ENCODE assay signal across 13 cellular contexts in genomic region chr17:69228576-69228975, GRCh38. TPM values are rescaled to one million over a fixed set of nuclear protein-coding genes. Genes with fewer than 3 reads are reported as not detected.
DNase-seq lines count a peak whose midpoint lies in the region; ATAC-seq and TF ChIP-seq lines count a peak whose summit lies in the region.
"Had no signal": no experiment of that assay in that cellular context is flagged by ENCODE, and none has a peak within 500 bp of the region (broad histone marks: within the 10 kb centered on the region; RNA-seq: fewer than 3 reads in every experiment).

Gene ABCA10, minus strand, starts transcription at chr17:69228824. Its CDS starts 3,466 bp downstream, at chr17:69225358.

- H3K4me3 ChIP-seq in astrocyte of the spinal cord (ENCODE audit: low read depth, low read length): no peak within 1 kb of the TSS
- peak within 1 kb of the TSS; percentile 17 to 26 for H3K4me3 ChIP-seq in gastroesophageal sphincter
- H3K4me3 ChIP-seq in neural progenitor cell: no peak within 1 kb of the TSS
- peak within 1 kb of the TSS in 1 of 2 donors; percentile 21 for H3K4me3 ChIP-seq in vagina

- H3K9me3 Mint-ChIP-seq in neural progenitor cell: peaks cover 10% of the 10 kb centered on the region

- no peaks in the 10 kb centered on the region for H3K4me1 ChIP-seq in gastroesophageal sphincter
- no peaks in the 10 kb centered on the region for H3K4me1 ChIP-seq in neural progenitor cell
- peaks cover 4% of the 10 kb centered on the region for H3K4me1 ChIP-seq in vagina

- H3K36me3 ChIP-seq in gastroesophageal sphincter: no peaks in the 10 kb centered on the region
- no peaks in the 10 kb centered on the region for H3K36me3 ChIP-seq in neural progenitor cell
- no peaks in the 10 kb centered on the region for H3K36me3 ChIP-seq in vagina

- H3K27me3 ChIP-seq in gastroesophageal sphincter (no peaks in the 10 kb centered on the region), neural progenitor cell (no peaks in the 10 kb centered on the region), vagina (no peaks in the 10 kb centered on the region)

- CTCF ChIA-PET in RWPE1 (lab: Yijun Ruan, JAX): no interaction called here

- intact Hi-C loops in vagina (cut with DNase I): no loop called here

- H3K4me2 ChIP-seq in neural progenitor cell: no peak within 1 kb of the TSS

- no peak within 1 kb of the TSS for H3K9ac ChIP-seq in neural progenitor cell

- no peak for TF ChIP-seq EP300 in gastroesophageal sphincter (IDR thresholded peaks at IDR 0.05)

- TF ChIP-seq CTCF in astrocyte of the spinal cord (IDR thresholded peaks at IDR 0.05; ENCODE audit: low read depth, low read length) (no peak), gastroesophageal sphincter (IDR thresholded peaks at IDR 0.05) (no peak), neural progenitor cell (IDR thresholded peaks at IDR 0.05) (no peak), vagina (IDR thresholded peaks at IDR 0.05) (no peak), RWPE1 (conservative IDR thresholded peaks at IDR 0.05; ENCODE audit: low read depth) (no peak)

- POLR2A ChIA-PET in RWPE1 (lab: Yijun Ruan, JAX; ENCODE audit: low non-redundant PET): no interaction called here

- H3K27ac Mint-ChIP-seq in neural progenitor cell: no peak within 1 kb of the TSS
- H3K27ac Mint-ChIP-seq: CD8-positive, alpha-beta T cell; T-helper 2 cell treated with Interferon-gamma antibody and Interleukin-4, amounts not matched to agents 5 μg/mL and 100 μg/mL, for 36 hours had no signal

- H3F3A ChIP-seq in neural progenitor cell (ENCODE audit: low read depth): no peaks in the 10 kb centered on the region

- no peak within 1 kb of the TSS for H3K4me3 Mint-ChIP-seq in neural progenitor cell
- H3K4me3 Mint-ChIP-seq: activated CD4-positive, alpha-beta T cell treated with anti-CD3 and anti-CD28 coated beads for 36 hours; CD8-positive, alpha-beta T cell; T-helper 2 cell treated with Interferon-gamma antibody and Interleukin-4, amounts not matched to agents 5 μg/mL and 100 μg/mL, for 36 hours had no signal

- no peaks in the 10 kb centered on the region for H3K4me1 Mint-ChIP-seq in neural progenitor cell

- no peak for ATAC-seq in gastroesophageal sphincter
- ATAC-seq: activated CD4-positive, alpha-beta T cell treated with anti-CD3 and anti-CD28 coated beads for 36 hours; CD8-positive, alpha-beta T cell had no signal

- H3K27ac ChIP-seq in gastroesophageal sphincter (peak within 1 kb of the TSS in 2 of 4 donors; percentile 23 to 24), neural progenitor cell (no peak within 1 kb of the TSS), vagina (peak within 1 kb of the TSS; percentile 50), RWPE1 (no peak within 1 kb of the TSS)

- WGBS in gastroesophageal sphincter (ENCODE audit: low coverage in 1 of 2), 2 donors: 29 to 60% methylated on average over 1 of the region's 1 CpG

- peaks cover 0 to 26% (median 0%) of the 10 kb centered on the region in 3 donors for H3K9me3 ChIP-seq in gastroesophageal sphincter
- H3K9me3 ChIP-seq in neural progenitor cell (ENCODE audit: low read depth): no peaks in the 10 kb centered on the region
- peaks cover 4% of the 10 kb centered on the region for H3K9me3 ChIP-seq in vagina

- no peaks in the 10 kb centered on the region for H3K36me3 Mint-ChIP-seq in neural progenitor cell
- H3K36me3 Mint-ChIP-seq: CD8-positive, alpha-beta T cell had no signal

- no peaks in the 10 kb centered on the region for H3K27me3 Mint-ChIP-seq in neural progenitor cell (ENCODE audit: insufficient read depth, low read depth)
- H3K27me3 Mint-ChIP-seq: activated CD4-positive, alpha-beta T cell treated with anti-CD3 and anti-CD28 coated beads for 36 hours had no signal

- no peaks in the 10 kb centered on the region for H3K79me2 ChIP-seq in neural progenitor cell (ENCODE audit: low read depth)

- DNase-seq in astrocyte of the spinal cord (ENCODE audit: low read depth, low spot score): peak; percentile 7
- DNase-seq in neural progenitor cell (ENCODE audit: low spot score): no peak
- no peak for DNase-seq in vagina (ENCODE audit: extremely low spot score in 2 of 2)
- no peak for DNase-seq in NCI-H187 treated with DMSO at 0.1 percent for 48 hours (lab: John Stamatoyannopoulos, UW)
- DNase-seq in RWPE1 (ENCODE audit: low spot score): no peak
- no peak for DNase-seq in islet precursor cell
- DNase-seq: activated CD4-positive, alpha-beta T cell treated with anti-CD3 and anti-CD28 coated beads for 36 hours; CD8-positive, alpha-beta T cell; erythroblast; NCI-H1930; NCI-H526 treated with DMSO at 0.1 percent for 48 hours had no signal

- TF ChIP-seq POLR2A in gastroesophageal sphincter (IDR thresholded peaks at IDR 0.05): no peak
- TF ChIP-seq POLR2A in vagina (IDR thresholded peaks at IDR 0.05): no peak

- no peaks in the 10 kb centered on the region for H4K20me1 ChIP-seq in neural progenitor cell (ENCODE audit: low read depth)

- in situ Hi-C loops in astrocyte of the spinal cord (cut with HindIII; ENCODE audit: low sequenced_read_pairs): no loop called here

- peak within 1 kb of the TSS; percentile 64 for H2AFZ ChIP-seq in neural progenitor cell (replicated peaks)

RNA-seq across cellular contexts. Expression of gene ABCA10, which starts in this region (rescaled TPM):
- total RNA-seq in gastroesophageal sphincter: 10 to 100 TPM in 1 of 4 donors, 1 to 10 TPM in 3; 2.7 to 15.1 (median 5.5) TPM
- 0.09 and 0.21 TPM in 2 replicates for total RNA-seq in neural progenitor cell (ENCODE audit: low replicate concordance)
- total RNA-seq in vagina: 32.2 TPM

Comparison
In these comparisons a context has a peak if more than half of its experiments do, and no peak if none do; other contexts are left out.
1. H3K4me3 ChIP-seq: peak in gastroesophageal sphincter (2 of 2); none in astrocyte of the spinal cord (single experiment) and neural progenitor cell (single experiment).